ENCODE assay signal across 8 cellular contexts in the genomic region with DNA sequence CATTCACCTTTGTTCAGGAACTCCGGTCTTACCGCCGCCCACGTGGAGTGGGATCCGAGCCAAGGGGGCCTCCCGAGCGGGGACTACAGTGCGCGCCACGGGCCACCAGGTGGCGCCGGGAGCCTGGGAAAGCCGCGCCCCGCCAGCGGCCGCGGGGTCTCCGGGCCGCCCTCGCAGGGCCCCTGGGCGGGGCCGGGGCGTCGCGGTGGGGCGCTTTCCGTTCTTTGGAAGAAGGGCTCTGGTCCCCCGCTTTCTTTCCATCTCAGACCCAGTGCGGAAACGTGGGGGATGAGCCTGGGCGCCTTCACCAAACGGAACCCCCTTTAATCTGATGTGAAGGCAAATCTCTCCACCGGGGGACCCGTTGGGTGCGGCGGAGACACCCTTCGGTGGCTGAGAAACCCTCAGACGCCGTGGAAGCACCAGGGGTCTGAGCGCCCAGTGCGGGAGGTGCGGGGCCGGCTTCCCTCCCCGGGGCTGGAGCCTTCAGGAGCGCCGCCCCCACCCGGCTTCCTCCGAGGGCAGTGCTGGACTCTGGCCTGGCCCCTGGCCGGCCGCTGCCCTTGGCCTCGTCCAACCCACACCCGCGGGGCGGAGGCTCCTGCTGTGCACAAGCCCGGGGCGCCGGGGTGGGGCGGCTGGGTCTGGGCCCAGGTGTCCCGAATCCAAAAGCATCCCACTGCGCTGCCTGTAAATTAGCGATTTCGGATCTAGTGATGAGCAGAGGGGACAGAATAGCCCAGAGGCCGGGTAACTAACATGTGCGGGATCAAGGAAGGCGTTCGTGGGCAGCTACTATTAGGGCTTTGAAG. TPM values are rescaled to one million over a fixed set of nuclear protein-coding genes. Genes with fewer than 3 reads are reported as not detected.
DNase-seq lines count a peak whose midpoint lies in the region; ATAC-seq and TF ChIP-seq lines count a peak whose summit lies in the region.

No MANE protein-coding gene starts in this region.

- intact Hi-C loops in testis (cut with DNase I; ENCODE audit: low total_unique reads), result loop anchor here (5.0 to 10.0 kb wide), 2 partner anchors 181 to 439 kb away; no protein-coding TSS in a partner anchor

- H3K27me3 ChIP-seq in Karpas-422 (ENCODE audit: low read length) (no peaks in the 10 kb centered on the region), testis (no peaks in the 10 kb centered on the region)

- ATAC-seq in GM21825 (IDR thresholded peaks at IDR 0.05; ENCODE audit: unreplicated experiment), result peak; percentile 93
- peak; percentile 98 for ATAC-seq in omental fat pad (ENCODE audit: low FRiP score)

- no peak for TF ChIP-seq POLR2A in testis (IDR thresholded peaks at IDR 0.05)

- no peaks in the 10 kb centered on the region for H3K9me2 ChIP-seq in Karpas-422 (replicated peaks; ENCODE audit: insufficient read depth, low read length)

- H3K79me2 ChIP-seq in Karpas-422 (ENCODE audit: low read length), result no peaks in the 10 kb centered on the region

- H3K9ac ChIP-seq in ES-I3 (ENCODE audit: low read depth, low read length), result peak overlapping the region; percentile 69; the same call in 1 of the 2 replicates
- H3K9ac ChIP-seq in Karpas-422 (ENCODE audit: low read length), result peak overlapping the region; percentile 73

- H3K36me3 ChIP-seq in ES-I3 (ENCODE audit: insufficient read depth, low read length), result no peaks in the 10 kb centered on the region
- no peaks in the 10 kb centered on the region for H3K36me3 ChIP-seq in Karpas-422 (ENCODE audit: insufficient read depth, low read length)
- no peaks in the 10 kb centered on the region for H3K36me3 ChIP-seq in testis (ENCODE audit: low read depth, missing control alignments)

- H3K4me3 ChIP-seq in Karpas-422 (ENCODE audit: low read length), result peak overlapping the region; percentile 67
- peak overlapping the region; percentile 77 to 87 for H3K4me3 ChIP-seq in testis

- DNase-seq in Karpas-422, result peak; percentile 94
- DNase-seq in SK-N-DZ (ENCODE audit: low spot score), result peak; percentile 85
- DNase-seq in activated naive CD4-positive, alpha-beta T cell treated with anti-CD3 and anti-CD28 coated beads, Interleukin-2, amount 50 U/mL, for 16 hours, result peak; percentile 89
- peak; percentile 92 for DNase-seq in glomerular visceral epithelial cell (ENCODE audit: extremely low spot score)
- peak; percentile 77 for DNase-seq in omental fat pad (ENCODE audit: low spot score)
- peak; percentile 90 for DNase-seq in testis

- H3K4me1 ChIP-seq in ES-I3 (ENCODE audit: insufficient read depth, low read length), result peaks cover 5% of the 10 kb centered on the region; the same call in 1 of the 2 replicates
- H3K4me1 ChIP-seq in Karpas-422 (ENCODE audit: low read length), result peaks cover 35% of the 10 kb centered on the region
- peaks cover 10% of the 10 kb centered on the region for H3K4me1 ChIP-seq in testis

- 6 to 8% methylated on average over 14 to 50 of the region's 67 CpGs for WGBS in testis, 2 donors

- no peak overlapping the region for H3K27ac ChIP-seq in Karpas-422 (ENCODE audit: low read length)
- peak overlapping the region; percentile 80 to 90 for H3K27ac ChIP-seq in testis

- peak overlapping the region; percentile 69 for H2AFZ ChIP-seq in Karpas-422 (ENCODE audit: low read length)

- peak overlapping the region; percentile 73 for H3K4me2 ChIP-seq in Karpas-422 (ENCODE audit: low read depth, low read length, poor library complexity, severe bottlenecking)

- H4K20me1 ChIP-seq in Karpas-422 (ENCODE audit: insufficient read depth, low read depth, low read length), result no peaks in the 10 kb centered on the region

- TF ChIP-seq CTCF in omental fat pad (IDR thresholded peaks at IDR 0.05), result peak in 2 of 3 donors; percentile 87 to 95
- peak; percentile 91 to 98 (median 97) for TF ChIP-seq CTCF in testis (IDR thresholded peaks at IDR 0.05)

- H3K9me3 ChIP-seq in ES-I3 (ENCODE audit: control insufficient read depth, insufficient read depth, low read length) (no peaks in the 10 kb centered on the region), Karpas-422 (ENCODE audit: low read length) (no peaks in the 10 kb centered on the region), testis (no peaks in the 10 kb centered on the region)

RNA-seq across cellular contexts. Expression of gene GORASP2, which starts 44.6 kb away (rescaled TPM):
- 24.0 and 34.3 TPM in 2 replicates for total RNA-seq in Karpas-422 (2014; rRNA removed; shearing (Covaris generic); ENCODE audit: low replicate concordance)
- 35.8 and 42.4 TPM in 2 replicates for polyA plus RNA-seq in SK-N-DZ (2014; cell fraction: cytosol; rRNA removed)
- 11.0 and 23.8 TPM in 2 replicates for polyA plus RNA-seq in SK-N-DZ (2014; cell fraction: nucleus; rRNA removed)
- total RNA-seq in omental fat pad (10 to 100 TPM; 42.7 to 50.5 (median 46.1) TPM), testis (10 to 100 TPM; 67.2 to 67.3 TPM)
- polyA plus RNA-seq in testis (ENCODE audit: insufficient read depth, low read depth, low replicate concordance), result 119 TPM
